In the genomic region with DNA sequence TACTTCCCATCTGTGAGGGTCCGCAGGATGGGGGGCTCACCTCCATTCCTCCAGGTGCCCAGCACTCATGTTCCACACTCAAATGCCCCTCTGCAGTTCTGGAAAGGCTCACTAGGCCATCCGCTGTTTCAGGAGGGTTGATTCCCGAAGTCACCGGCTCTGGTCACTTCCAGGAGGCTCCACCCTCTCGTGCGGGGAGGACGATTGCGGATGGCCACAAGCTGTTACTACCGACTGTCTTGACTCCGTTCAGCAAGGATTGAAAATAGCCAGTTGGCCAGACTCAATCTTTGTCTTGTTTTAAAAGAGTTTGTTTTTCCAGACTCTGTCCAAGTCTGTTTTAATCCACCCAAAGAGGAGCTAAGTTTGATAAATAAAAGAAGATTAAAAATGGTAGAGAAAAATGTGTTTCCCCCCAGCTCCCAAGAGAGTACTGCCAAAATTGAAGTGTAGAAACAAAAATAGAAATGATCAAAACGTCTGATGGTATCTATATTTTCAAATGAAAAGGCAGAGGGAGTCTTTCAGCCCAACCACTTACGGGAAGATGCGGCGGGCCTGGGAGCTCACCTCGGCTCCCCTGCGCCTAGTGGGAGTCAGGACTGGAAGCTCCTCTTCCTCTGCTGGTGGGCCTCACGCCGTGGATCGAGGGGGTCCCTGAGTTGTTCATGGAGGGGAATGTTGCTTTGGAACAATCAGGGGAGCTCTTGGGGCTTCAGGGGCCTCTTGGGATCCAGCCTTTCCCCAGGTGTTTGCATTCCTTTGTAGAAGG, we compare ENCODE assay signal across 36 cellular contexts.
"Had no signal": no experiment of that assay in that cellular context is flagged by ENCODE, and none has a peak within 500 bp of the region (broad histone marks: within the 10 kb centered on the region; RNA-seq: fewer than 3 reads in every experiment).

No MANE protein-coding gene starts in this region.

- H3K36me3 Mint-ChIP-seq: activated CD4-positive, alpha-beta memory T cell treated with anti-CD3 and anti-CD28 coated beads for 36 hours; activated CD8-positive, alpha-beta memory T cell treated with anti-CD3 and anti-CD28 coated beads, Interleukin-2, amount 10 ng/mL, durations not matched to agents 7 days and 5 days; activated naive CD4-positive, alpha-beta T cell treated with anti-CD3 and anti-CD28 coated beads, Interleukin-2, amount 10 ng/mL, durations not matched to agents 7 days and 5 days; activated naive CD4-positive, alpha-beta T cell treated with anti-CD3 and anti-CD28 coated beads, Interleukin-2, amount 50 U/mL, for 24 hours; activated naive CD8-positive, alpha-beta T cell; activated naive CD8-positive, alpha-beta T cell treated with anti-CD3 and anti-CD28 coated beads, Interleukin-2, amount 10 ng/mL, durations not matched to agents 7 days and 5 days; brain had no signal

- H3K9me3 ChIP-seq: ascending aorta had no signal

- H3K4me1 ChIP-seq: ascending aorta had no signal

- H3K4me3 ChIP-seq: ascending aorta, cardiac muscle cell had no signal

- H3K27ac Mint-ChIP-seq: activated B cell treated with CpG ODN at 0.5 μM for 24 hours; activated CD4-positive, alpha-beta memory T cell treated with anti-CD3 and anti-CD28 coated beads for 36 hours; activated CD4-positive, alpha-beta T cell treated with anti-CD3 and anti-CD28 coated beads, Interleukin-2, amount 10 ng/mL, durations not matched to agents 24 days and 14 days; activated CD8-positive, alpha-beta memory T cell treated with anti-CD3 and anti-CD28 coated beads, Interleukin-2, amount 10 ng/mL, durations not matched to agents 7 days and 5 days; activated CD8-positive, alpha-beta T cell treated with anti-CD3 and anti-CD28 coated beads, Interleukin-2, amount 10 ng/mL, durations not matched to agents 7 days and 5 days; activated naive CD4-positive, alpha-beta T cell treated with anti-CD3 and anti-CD28 coated beads, Interleukin-2, amount 50 U/mL, for 24 hours; activated naive CD8-positive, alpha-beta T cell; activated naive CD8-positive, alpha-beta T cell treated with anti-CD3 and anti-CD28 coated beads, Interleukin-2, amount 10 ng/mL, durations not matched to agents 7 days and 5 days; activated naive CD8-positive, alpha-beta T cell treated with anti-CD3 and anti-CD28 coated beads, Interleukin-2, amount 50 U/mL, for 24 hours; activated T-cell treated with anti-CD3 and anti-CD28 coated beads, Interleukin-2, amount 50 U/mL, for 72 hours; activated T-helper 1 cell treated with anti-CD3 and anti-CD28 coated beads, Interleukin-12 subunit alpha, Interleukin-12 subunit beta, Interleukin-2, Interleukin-4 antibody, amounts not matched to agents 30 ng/mL and 10 ng/mL and 1 ng/mL, durations not matched to agents 14 hours and 24 hours and 36 hours; activated T-helper 17 cell treated with anti-CD3 and anti-CD28 coated beads, Interleukin-2, amount 50 U/mL, for 72 hours; T-helper 1 cell treated with Interleukin-12 subunit alpha and Interleukin-12 subunit beta and Interleukin-4 antibody, amounts not matched to agents 30 μg/mL and 1 μg/mL, for 36 hours; T-helper 2 cell treated with Interferon-gamma antibody and Interleukin-4, amounts not matched to agents 5 μg/mL and 100 μg/mL, for 36 hours had no signal

- H3K4me3 Mint-ChIP-seq: activated B cell treated with CpG ODN at 0.5 μM for 24 hours; activated CD4-positive, alpha-beta memory T cell treated with anti-CD3 and anti-CD28 coated beads for 36 hours; activated CD4-positive, alpha-beta T cell treated with anti-CD3 and anti-CD28 coated beads, Interleukin-2, amount 10 ng/mL, durations not matched to agents 24 days and 14 days; activated CD8-positive, alpha-beta memory T cell treated with anti-CD3 and anti-CD28 coated beads, Interleukin-2, amount 10 ng/mL, durations not matched to agents 7 days and 5 days; activated CD8-positive, alpha-beta T cell treated with anti-CD3 and anti-CD28 coated beads, Interleukin-2, amount 10 ng/mL, durations not matched to agents 7 days and 5 days; activated naive CD4-positive, alpha-beta T cell treated with anti-CD3 and anti-CD28 coated beads, Interleukin-2, amount 10 ng/mL, durations not matched to agents 7 days and 5 days; activated naive CD4-positive, alpha-beta T cell treated with anti-CD3 and anti-CD28 coated beads, Interleukin-2, amount 50 U/mL, for 24 hours; activated naive CD8-positive, alpha-beta T cell; activated naive CD8-positive, alpha-beta T cell treated with anti-CD3 and anti-CD28 coated beads, Interleukin-2, amount 10 ng/mL, durations not matched to agents 7 days and 5 days; activated naive CD8-positive, alpha-beta T cell treated with anti-CD3 and anti-CD28 coated beads, Interleukin-2, amount 50 U/mL, for 24 hours; activated T-cell treated with anti-CD3 and anti-CD28 coated beads, Interleukin-2, amount 50 U/mL, for 4 hours; activated T-cell treated with anti-CD3 and anti-CD28 coated beads, Interleukin-2, amount 50 U/mL, for 72 hours; activated T-helper 1 cell treated with anti-CD3 and anti-CD28 coated beads, Interleukin-12 subunit alpha, Interleukin-12 subunit beta, Interleukin-2, Interleukin-4 antibody, amounts not matched to agents 30 ng/mL and 10 ng/mL and 1 ng/mL, durations not matched to agents 14 hours and 24 hours and 36 hours; activated T-helper 17 cell treated with anti-CD3 and anti-CD28 coated beads, Interleukin-2, amount 50 U/mL, for 72 hours; brain; central memory CD8-positive, alpha-beta T cell; T-helper 1 cell treated with Interleukin-12 subunit alpha and Interleukin-12 subunit beta and Interleukin-4 antibody, amounts not matched to agents 30 μg/mL and 1 μg/mL, for 36 hours; T-helper 2 cell treated with Interferon-gamma antibody and Interleukin-4, amounts not matched to agents 5 μg/mL and 100 μg/mL, for 36 hours had no signal

- H3K36me3 ChIP-seq: ascending aorta, cardiac muscle cell had no signal

- H3K27me3 Mint-ChIP-seq: activated B cell treated with CpG ODN at 0.5 μM for 24 hours; activated CD4-positive, alpha-beta memory T cell treated with anti-CD3 and anti-CD28 coated beads for 36 hours; activated CD4-positive, alpha-beta T cell treated with anti-CD3 and anti-CD28 coated beads, Interleukin-2, amount 10 ng/mL, durations not matched to agents 24 days and 14 days; activated CD8-positive, alpha-beta memory T cell treated with anti-CD3 and anti-CD28 coated beads, Interleukin-2, amount 10 ng/mL, durations not matched to agents 7 days and 5 days; activated naive CD4-positive, alpha-beta T cell treated with anti-CD3 and anti-CD28 coated beads, Interleukin-2, amount 10 ng/mL, durations not matched to agents 7 days and 5 days; activated naive CD8-positive, alpha-beta T cell; activated naive CD8-positive, alpha-beta T cell treated with anti-CD3 and anti-CD28 coated beads, Interleukin-2, amount 10 ng/mL, durations not matched to agents 7 days and 5 days; activated naive CD8-positive, alpha-beta T cell treated with anti-CD3 and anti-CD28 coated beads, Interleukin-2, amount 50 U/mL, for 24 hours; activated T-helper 17 cell treated with anti-CD3 and anti-CD28 coated beads, Interleukin-2, amount 50 U/mL, for 72 hours; brain had no signal

- H3K27me3 ChIP-seq: ascending aorta, cardiac muscle cell had no signal

- H3K27ac ChIP-seq: ascending aorta, cardiac muscle cell, VCaP had no signal

- ATAC-seq: activated CD8-positive, alpha-beta memory T cell treated with anti-CD3 and anti-CD28 coated beads, Interleukin-2, amount 10 ng/mL, durations not matched to agents 7 days and 5 days; activated CD8-positive, alpha-beta T cell treated with anti-CD3 and anti-CD28 coated beads, Interleukin-2, amount 10 ng/mL, durations not matched to agents 7 days and 5 days; activated naive CD8-positive, alpha-beta T cell treated with anti-CD3 and anti-CD28 coated beads, Interleukin-2, amount 50 U/mL, for 24 hours; activated T-cell treated with anti-CD3 and anti-CD28 coated beads, Interleukin-2, amount 50 U/mL, for 4 hours; activated T-cell treated with anti-CD3 and anti-CD28 coated beads, Interleukin-2, amount 50 U/mL, for 72 hours; activated T-helper 17 cell treated with anti-CD3 and anti-CD28 coated beads, Interleukin-2, amount 50 U/mL, for 72 hours had no signal

- H3K4me1 Mint-ChIP-seq: activated B cell treated with CpG ODN at 0.5 μM for 24 hours; activated CD4-positive, alpha-beta T cell treated with anti-CD3 and anti-CD28 coated beads, Interleukin-2, amount 10 ng/mL, durations not matched to agents 24 days and 14 days; activated CD8-positive, alpha-beta memory T cell treated with anti-CD3 and anti-CD28 coated beads, Interleukin-2, amount 10 ng/mL, durations not matched to agents 7 days and 5 days; activated naive CD4-positive, alpha-beta T cell treated with anti-CD3 and anti-CD28 coated beads, Interleukin-2, amount 10 ng/mL, durations not matched to agents 7 days and 5 days; activated naive CD4-positive, alpha-beta T cell treated with anti-CD3 and anti-CD28 coated beads, Interleukin-2, amount 50 U/mL, for 24 hours; activated naive CD8-positive, alpha-beta T cell treated with anti-CD3 and anti-CD28 coated beads, Interleukin-2, amount 10 ng/mL, durations not matched to agents 7 days and 5 days; activated naive CD8-positive, alpha-beta T cell treated with anti-CD3 and anti-CD28 coated beads, Interleukin-2, amount 50 U/mL, for 24 hours; activated T-helper 17 cell treated with anti-CD3 and anti-CD28 coated beads, Interleukin-2, amount 50 U/mL, for 72 hours; brain; central memory CD8-positive, alpha-beta T cell had no signal

- DNase-seq: activated B cell treated with CpG ODN at 0.5 μM for 24 hours; activated CD4-positive, alpha-beta memory T cell treated with anti-CD3 and anti-CD28 coated beads for 36 hours; activated CD4-positive, alpha-beta T cell treated with anti-CD3 and anti-CD28 coated beads for 4 hours; activated CD4-positive, alpha-beta T cell treated with anti-CD3 and anti-CD28 coated beads, Interleukin-2, amount 10 ng/mL, durations not matched to agents 24 days and 14 days; activated CD4-positive, alpha-beta T cell treated with anti-CD3 and anti-CD28 coated beads, Interleukin-2, amount 50 U/mL, for 1 hour; activated CD4-positive, alpha-beta T cell treated with anti-CD3 and anti-CD28 coated beads, Interleukin-2, amount 50 U/mL, for 4 hours; activated CD4-positive, CD25-positive, alpha-beta regulatory T cell treated with anti-CD3 and anti-CD28 coated beads, Interleukin-2, amount 50 U/mL, for 72 hours; activated CD8-positive, alpha-beta memory T cell treated with anti-CD3 and anti-CD28 coated beads for 24 hours; activated CD8-positive, alpha-beta memory T cell treated with anti-CD3 and anti-CD28 coated beads, Interleukin-2, amount 10 ng/mL, durations not matched to agents 7 days and 5 days; activated CD8-positive, alpha-beta T cell treated with anti-CD3 and anti-CD28 coated beads, Interleukin-2, amount 10 ng/mL, durations not matched to agents 7 days and 5 days; activated gamma-delta T cell; activated naive CD4-positive, alpha-beta T cell treated with anti-CD3 and anti-CD28 coated beads, Interleukin-2, amount 10 ng/mL, durations not matched to agents 7 days and 5 days; activated naive CD4-positive, alpha-beta T cell treated with Interleukin-2 at 50 U/mL for 16 hours; activated naive CD8-positive, alpha-beta T cell treated with anti-CD3 and anti-CD28 coated beads, Interleukin-2, amount 10 ng/mL, durations not matched to agents 7 days and 5 days; activated naive CD8-positive, alpha-beta T cell treated with anti-CD3 and anti-CD28 coated beads, Interleukin-2, amount 50 U/mL, for 24 hours; activated T-cell treated with anti-CD3 and anti-CD28 coated beads for 4 hours; activated T-cell treated with anti-CD3 and anti-CD28 coated beads, Interleukin-2, amount 50 U/mL, for 1 hour; activated T-cell treated with anti-CD3 and anti-CD28 coated beads, Interleukin-2, amount 50 U/mL, for 4 hours; activated T-cell treated with anti-CD3 and anti-CD28 coated beads, Interleukin-2, amount 50 U/mL, for 72 hours; amygdala; anterior cingulate cortex; SW 1271; T-helper 1 cell; T-helper 2 cell; T-helper 9 cell had no signal

- H3K9me3 Mint-ChIP-seq: activated B cell treated with CpG ODN at 0.5 μM for 24 hours; activated CD4-positive, alpha-beta memory T cell treated with anti-CD3 and anti-CD28 coated beads for 36 hours; activated naive CD4-positive, alpha-beta T cell treated with anti-CD3 and anti-CD28 coated beads, Interleukin-2, amount 50 U/mL, for 24 hours; activated naive CD8-positive, alpha-beta T cell treated with anti-CD3 and anti-CD28 coated beads, Interleukin-2, amount 50 U/mL, for 24 hours; activated T-cell treated with anti-CD3 and anti-CD28 coated beads, Interleukin-2, amount 50 U/mL, for 4 hours; activated T-helper 17 cell treated with anti-CD3 and anti-CD28 coated beads, Interleukin-2, amount 50 U/mL, for 72 hours; brain; T-helper 1 cell treated with Interleukin-12 subunit alpha and Interleukin-12 subunit beta and Interleukin-4 antibody, amounts not matched to agents 30 μg/mL and 1 μg/mL, for 36 hours had no signal
